Comparison of ENCODE assay signal across 19 cellular contexts in genomic region chr1:199075792-199076191, GRCh38.
"Had no signal": no experiment of that assay in that cellular context is flagged by ENCODE, and none has a peak within 500 bp of the region (broad histone marks: within the 10 kb centered on the region; RNA-seq: fewer than 3 reads in every experiment).

No MANE protein-coding gene starts in this region.

- H3K4me1 ChIP-seq: gastrocnemius medialis, pancreas, right lobe of liver, tibial nerve, upper lobe of right lung, uterus had no signal

- ATAC-seq: effector memory CD8-positive, alpha-beta T cell; gastrocnemius medialis; left lobe of liver; natural killer cell; pancreas; right lobe of liver; stimulated activated naive B cell treated with anti-CD40 and anti-IgM and Interleukin-4, amounts not matched to agents 10 μg/mL and 1 μg/mL and 100 μg/mL, for 72 hours; upper lobe of right lung had no signal

- DNase-seq: effector memory CD8-positive, alpha-beta T cell; gastrocnemius medialis; head of caudate nucleus; kidney; natural killer cell; occipital lobe; pancreas; right lobe of liver; small intestine; stimulated activated CD4-positive, alpha-beta T cell treated with anti-CD3 and anti-CD28 coated beads, Interleukin-15, amount 100 ng/mL, for 24 hours; stimulated activated CD4-positive, alpha-beta T cell treated with anti-CD3 and anti-CD28 coated beads, Interleukin-2, amount 100 ng/mL, for 48 hours; stimulated activated naive B cell treated with anti-CD40 and anti-IgM and Interleukin-4, amounts not matched to agents 10 μg/mL and 1 μg/mL and 100 μg/mL, for 72 hours; upper lobe of right lung; uterus had no signal

- H3K27me3 ChIP-seq: gastrocnemius medialis, pancreas, right lobe of liver, tibial nerve, upper lobe of right lung, uterus had no signal

- H3K9me3 ChIP-seq: gastrocnemius medialis, pancreas, right lobe of liver, thoracic aorta, tibial nerve, upper lobe of right lung, uterus had no signal

- H3K4me3 ChIP-seq: coronary artery, gastrocnemius medialis, lung, pancreas, right lobe of liver, thoracic aorta, tibial nerve, upper lobe of right lung, uterus had no signal

- H3K27ac ChIP-seq: coronary artery, gastrocnemius medialis, pancreas, right lobe of liver, thoracic aorta, tibial nerve, upper lobe of right lung, uterus had no signal

- H3K36me3 ChIP-seq: gastrocnemius medialis, pancreas, right lobe of liver, thoracic aorta, tibial nerve, upper lobe of right lung, uterus had no signal
